ENCODE assay signal across 9 cellular contexts in genomic region chr16:70432800-70433455, GRCh38. TPM values are rescaled to one million over a fixed set of nuclear protein-coding genes. Genes with fewer than 3 reads are reported as not detected.
A peak's percentile ranks its signal among the peaks of the same experiment; 100 is the strongest.
DNase-seq lines count a peak whose midpoint lies in the region; TF ChIP-seq lines count a peak whose summit lies in the region.
"Had no signal": no experiment of that assay in that cellular context is flagged by ENCODE, and none has a peak within 500 bp of the region (broad histone marks: within the 10 kb centered on the region; RNA-seq: fewer than 3 reads in every experiment).

No MANE protein-coding gene starts in this region.

- H3K27me3 Mint-ChIP-seq in progenitor cell of endocrine pancreas: no peaks in the 10 kb centered on the region

- H3K27ac Mint-ChIP-seq in progenitor cell of endocrine pancreas: peak overlapping the region; percentile 80

- TF ChIP-seq CTCF in GM12875 (IDR thresholded peaks at IDR 0.05; ENCODE audit: borderline replicate concordance, insufficient read depth, low read depth, low read length) (no peak), progenitor cell of endocrine pancreas (IDR thresholded peaks at IDR 0.05; ENCODE audit: unreplicated experiment) (no peak)

- DNase-seq in dedifferentiated amniotic fluid mesenchymal stem cell (ENCODE audit: extremely low spot score): peak; percentile 18
- DNase-seq in progenitor cell of endocrine pancreas (ENCODE audit: low spot score, unreplicated experiment): no peak
- DNase-seq in NCI-H2227 treated with DMSO at 0.1 percent for 48 hours (lab: John Stamatoyannopoulos, UW): no peak
- DNase-seq in RKO (ENCODE audit: low spot score): no peak
- no peak for DNase-seq in effector memory CD4-positive, alpha-beta T cell
- no peak for DNase-seq in SHP77 treated with DMSO at 0.1 percent for 48 hours (lab: John Stamatoyannopoulos, UW)
- DNase-seq: activated effector memory CD4-positive, alpha-beta T cell treated with Interleukin-2 at 50 U/mL for 16 hours had no signal

- peaks cover 3% of the 10 kb centered on the region for H3K36me3 Mint-ChIP-seq in progenitor cell of endocrine pancreas (ENCODE audit: insufficient read depth)

- H3K4me3 ChIP-seq in GM12875 (ENCODE audit: low read depth, low read length): peak overlapping the region; percentile 22
- H3K4me3 ChIP-seq in effector memory CD4-positive, alpha-beta T cell (ENCODE audit: insufficient read depth, low read depth, low read length, poor library complexity, severe bottlenecking): no peak overlapping the region

- H3K4me1 ChIP-seq in effector memory CD4-positive, alpha-beta T cell (ENCODE audit: control insufficient read depth, insufficient read depth, low read length, poor library complexity, severe bottlenecking): peaks cover 35% of the 10 kb centered on the region

- H3K27ac ChIP-seq in KOPT-K1 (ENCODE audit: low read depth, low read length, poor library complexity, severe bottlenecking): peak overlapping the region; percentile 5
- no peak overlapping the region for H3K27ac ChIP-seq in effector memory CD4-positive, alpha-beta T cell (ENCODE audit: insufficient read depth, low read length, poor library complexity, severe bottlenecking)

- no peaks in the 10 kb centered on the region for H3K9me3 Mint-ChIP-seq in progenitor cell of endocrine pancreas (ENCODE audit: low read depth)

- H3K27me3 ChIP-seq in effector memory CD4-positive, alpha-beta T cell (replicated peaks; ENCODE audit: control insufficient read depth, insufficient read depth, low read length, poor library complexity, severe bottlenecking): no peaks in the 10 kb centered on the region

- no peaks in the 10 kb centered on the region for H3K9me3 ChIP-seq in KOPT-K1 (ENCODE audit: insufficient read depth, low read length, poor library complexity, severe bottlenecking)
- no peaks in the 10 kb centered on the region for H3K9me3 ChIP-seq in effector memory CD4-positive, alpha-beta T cell (ENCODE audit: control insufficient read depth, low read length)

- peaks cover 61% of the 10 kb centered on the region for H3K4me1 Mint-ChIP-seq in progenitor cell of endocrine pancreas (ENCODE audit: low read depth)

- peaks cover 13% of the 10 kb centered on the region; the same call in 1 of the 2 replicates for H3K36me3 ChIP-seq in KOPT-K1 (ENCODE audit: insufficient read depth, low read length)
- no peaks in the 10 kb centered on the region for H3K36me3 ChIP-seq in effector memory CD4-positive, alpha-beta T cell (ENCODE audit: control insufficient read depth, insufficient read depth, low read length)

- no peak overlapping the region for H3K4me3 Mint-ChIP-seq in progenitor cell of endocrine pancreas (ENCODE audit: low read depth)

RNA-seq across cellular contexts. Expression of gene ST3GAL2, which starts 6.0 kb away (rescaled TPM):
- total RNA-seq in progenitor cell of endocrine pancreas: 29.2 and 37.8 TPM in 2 replicates

RNA-seq across cellular contexts. Expression of gene FCSK, which starts 21.5 kb away (rescaled TPM):
- 18.8 and 21.1 TPM in 2 replicates for total RNA-seq in progenitor cell of endocrine pancreas
